Comparison of ENCODE assay signal across 7 cellular contexts in the genomic region with DNA sequence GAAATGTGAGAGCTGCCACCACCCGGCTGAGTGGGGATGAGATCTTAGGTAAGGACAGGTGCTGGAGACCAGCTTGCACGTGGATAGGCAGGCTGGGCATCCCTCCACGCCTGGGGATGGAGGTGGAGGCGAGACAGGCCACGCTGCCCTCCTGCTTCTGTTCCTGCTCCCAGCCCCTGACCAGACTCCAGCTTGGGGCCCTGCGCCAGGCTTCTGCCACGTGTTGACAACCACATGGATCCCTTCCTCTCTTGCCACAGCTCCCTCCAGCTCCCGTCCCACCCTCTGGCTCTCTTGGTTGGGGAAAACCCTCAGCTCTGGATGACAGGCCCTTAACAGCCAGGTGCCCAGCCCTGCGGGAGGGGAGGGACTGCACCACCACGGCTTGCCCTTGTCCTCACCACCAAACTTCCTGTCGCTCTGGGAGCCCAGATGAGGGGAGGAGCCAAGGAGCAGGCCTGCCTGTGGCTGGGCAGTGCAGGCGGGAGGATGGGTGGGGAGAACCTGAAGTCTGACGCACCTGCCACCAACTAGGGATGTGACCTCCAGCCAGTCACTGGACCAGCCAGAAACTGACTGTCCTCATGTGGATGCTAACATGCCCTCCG. TPM values are rescaled to one million over a fixed set of nuclear protein-coding genes. Genes with fewer than 3 reads are reported as not detected.
DNase-seq lines count a peak whose midpoint lies in the region; ATAC-seq and TF ChIP-seq lines count a peak whose summit lies in the region.

No MANE protein-coding gene starts in this region.

- H3K4me1 Mint-ChIP-seq in activated naive CD4-positive, alpha-beta T cell treated with anti-CD3 and anti-CD28 coated beads, Interleukin-2, amount 10 ng/mL, durations not matched to agents 7 days and 5 days: peaks cover 49% of the 10 kb centered on the region
- peaks cover 15% of the 10 kb centered on the region for H3K4me1 Mint-ChIP-seq in neural crest cell

- DNase-seq in NCI-H526 treated with DMSO at 0.1 percent for 48 hours (lab: John Stamatoyannopoulos, UW) (peak; percentile 9), neural crest cell (ENCODE audit: low read depth, low spot score) (no peak), EL (no peak), NCI-H82 (lab: John Stamatoyannopoulos, UW) (no peak)
- peak; percentile 81 for DNase-seq in activated naive CD4-positive, alpha-beta T cell treated with anti-CD3 and anti-CD28 coated beads, Interleukin-2, amount 10 ng/mL, durations not matched to agents 7 days and 5 days

- peaks cover 56% of the 10 kb centered on the region for H3K27me3 Mint-ChIP-seq in activated naive CD4-positive, alpha-beta T cell treated with anti-CD3 and anti-CD28 coated beads, Interleukin-2, amount 10 ng/mL, durations not matched to agents 7 days and 5 days
- H3K27me3 Mint-ChIP-seq in neural crest cell (ENCODE audit: low read depth): peaks cover 4% of the 10 kb centered on the region

- TF ChIP-seq CTCF in neural crest cell (conservative IDR thresholded peaks at IDR 0.05): no peak

- H3K36me3 Mint-ChIP-seq in activated naive CD4-positive, alpha-beta T cell treated with anti-CD3 and anti-CD28 coated beads, Interleukin-2, amount 10 ng/mL, durations not matched to agents 7 days and 5 days: no peaks in the 10 kb centered on the region
- no peaks in the 10 kb centered on the region for H3K36me3 Mint-ChIP-seq in neural crest cell (ENCODE audit: low read depth)

- no peak overlapping the region for H3K4me3 Mint-ChIP-seq in activated naive CD4-positive, alpha-beta T cell treated with anti-CD3 and anti-CD28 coated beads, Interleukin-2, amount 10 ng/mL, durations not matched to agents 7 days and 5 days
- H3K4me3 Mint-ChIP-seq in neural crest cell: no peak overlapping the region

- CTCF ChIA-PET in activated naive CD4-positive, alpha-beta T cell treated with anti-CD3 and anti-CD28 coated beads, Interleukin-2, amount 10 ng/mL, durations not matched to agents 7 days and 5 days (lab: Charles Lee): interaction anchor here (0.7 to 1.0 kb wide), 3 partner anchors 11 to 44 kb away, joined by 3 read pairs; no protein-coding TSS in a partner anchor

- ATAC-seq in GM21786 (IDR thresholded peaks at IDR 0.05; ENCODE audit: unreplicated experiment) (peak; percentile 72), HG03520 (IDR thresholded peaks at IDR 0.05; ENCODE audit: unreplicated experiment) (no peak)

- H3K27ac Mint-ChIP-seq in activated naive CD4-positive, alpha-beta T cell treated with anti-CD3 and anti-CD28 coated beads, Interleukin-2, amount 10 ng/mL, durations not matched to agents 7 days and 5 days: no peak overlapping the region
- H3K27ac Mint-ChIP-seq in neural crest cell (ENCODE audit: unreplicated experiment): peak overlapping the region; percentile 6

- no peaks in the 10 kb centered on the region for H3K9me3 Mint-ChIP-seq in activated naive CD4-positive, alpha-beta T cell treated with anti-CD3 and anti-CD28 coated beads, Interleukin-2, amount 10 ng/mL, durations not matched to agents 7 days and 5 days
- no peaks in the 10 kb centered on the region for H3K9me3 Mint-ChIP-seq in neural crest cell

RNA-seq across cellular contexts. Expression of a gene that starts 36.0 kb away (rescaled TPM):
- 10.7 and 12.4 TPM in 2 replicates for total RNA-seq in neural crest cell

RNA-seq across cellular contexts. Expression of a gene that starts 48.7 kb away (rescaled TPM):
- 6.1 and 7.4 TPM in 2 replicates for total RNA-seq in neural crest cell

Comparison
In these comparisons a context has a peak if more than half of its experiments do, and no peak if none do; other contexts are left out.
1. DNase-seq: peak in NCI-H526 treated with DMSO at 0.1 percent for 48 hours (single experiment) and activated naive CD4-positive, alpha-beta T cell treated with anti-CD3 and anti-CD28 coated beads, Interleukin-2, amount 10 ng/mL, durations not matched to agents 7 days and 5 days (single experiment); none in neural crest cell (single experiment), EL (single experiment) and NCI-H82 (single experiment).